ENCODE assay signal across 12 cellular contexts in the genomic region with DNA sequence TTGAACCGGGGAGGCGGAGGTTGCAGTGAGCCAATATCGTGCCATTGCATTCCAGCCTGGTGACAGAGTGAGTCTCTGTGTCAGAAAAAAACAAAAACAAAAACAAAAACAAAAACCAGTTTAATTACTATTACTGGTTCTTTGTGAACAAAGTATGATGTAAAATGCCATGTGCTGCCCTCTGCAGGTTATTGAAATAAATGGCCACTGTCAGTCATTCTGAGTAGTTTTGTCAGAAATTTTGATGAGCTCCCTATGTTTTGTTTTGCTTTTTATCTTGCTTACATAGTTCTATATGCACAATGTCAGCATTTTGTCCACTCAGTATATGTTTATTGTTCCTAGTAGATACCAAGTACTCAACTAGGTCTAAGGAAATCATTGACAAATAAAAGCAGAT.
DNase-seq lines count a peak whose midpoint lies in the region; ATAC-seq, FAIRE-seq and TF ChIP-seq lines count a peak whose summit lies in the region.
"Had no signal": no experiment of that assay in that cellular context is flagged by ENCODE, and none has a peak within 500 bp of the region (broad histone marks: within the 10 kb centered on the region; RNA-seq: fewer than 3 reads in every experiment).

No MANE protein-coding gene starts in this region.

- no peaks in the 10 kb centered on the region for H3K79me2 ChIP-seq in GM23248 (ENCODE audit: insufficient read depth)

- no peak overlapping the region for H3K4me2 ChIP-seq in GM23248 (ENCODE audit: unreplicated experiment)

- H4K20me1 ChIP-seq in GM23248 (ENCODE audit: insufficient read depth) = no peaks in the 10 kb centered on the region

- H2AFZ ChIP-seq in GM23248 = no peak overlapping the region

- TF ChIP-seq CTCF in D721Med (IDR thresholded peaks at IDR 0.05; ENCODE audit: insufficient read depth, missing control alignments) = peak; percentile 42
- peak; percentile 68 for TF ChIP-seq CTCF in VCaP (conservative IDR thresholded peaks at IDR 0.05)

- FAIRE-seq in D721Med (lab: Jason Lieb, UNC) = peak; percentile 81
- FAIRE-seq: urothelium cell line had no signal

- in situ Hi-C loops in GM23248 (cut with MboI) = no loop called here

- no peak for ATAC-seq in HG03280 (IDR thresholded peaks at IDR 0.05; ENCODE audit: unreplicated experiment)
- ATAC-seq: natural killer cell treated with Interleukin-12 subunit alpha and Interleukin-12 subunit beta and Interleukin-15 and Interleukin-18, amount 100 ng/mL, for 72 hours; WTC11 had no signal

- no peaks in the 10 kb centered on the region for H3K4me1 ChIP-seq in GM23248 (ENCODE audit: insufficient read depth)

- no peaks in the 10 kb centered on the region for H3K9me3 ChIP-seq in GM23248 (ENCODE audit: low read depth)

- no peak overlapping the region for H3K4me3 ChIP-seq in GM23248

- H3K27ac ChIP-seq in GM23248 (no peak overlapping the region), VCaP (no peak overlapping the region)

- no peaks in the 10 kb centered on the region for H3K36me3 ChIP-seq in GM23248 (ENCODE audit: low read depth)

- no peaks in the 10 kb centered on the region for H3F3A ChIP-seq in GM23248 (ENCODE audit: insufficient read depth)

- H3K9ac ChIP-seq in GM23248 = no peak overlapping the region

- no peaks in the 10 kb centered on the region for H3K9me2 ChIP-seq in GM23248 (ENCODE audit: insufficient read depth)

- WGBS in GM23248 (ENCODE audit: low coverage in 1 of 2, low lambda C conversion rate in 2 of 2, missing lambda C conversion rate in 2 of 2), 2 experiments = 68% methylated on average over 3 of the region's 3 CpGs

- H3K27me3 ChIP-seq in GM23248 (replicated peaks; ENCODE audit: insufficient read depth) = no peaks in the 10 kb centered on the region

- DNase-seq in D721Med (ENCODE audit: insufficient read length, low spot score) (no peak), GM23248 (peak; percentile 27), kidney tubule cell (ENCODE audit: low spot score) (peak; percentile 9), MV-4-11 (lab: John Stamatoyannopoulos, UW) (no peak), GM19240 (ENCODE audit: insufficient read length, low spot score) (no peak), SW480 (ENCODE audit: low spot score) (no peak)
- DNase-seq: NCI-H345 had no signal

Comparison
In these comparisons a context has a peak if more than half of its experiments do, and no peak if none do; other contexts are left out.
1. DNase-seq: peak in GM23248 (single experiment) and kidney tubule cell (single experiment); none in D721Med (single experiment), MV-4-11 (single experiment), GM19240 (single experiment) and SW480 (single experiment).